7 cellular contexts compared by ENCODE assay signal in the genomic region with DNA sequence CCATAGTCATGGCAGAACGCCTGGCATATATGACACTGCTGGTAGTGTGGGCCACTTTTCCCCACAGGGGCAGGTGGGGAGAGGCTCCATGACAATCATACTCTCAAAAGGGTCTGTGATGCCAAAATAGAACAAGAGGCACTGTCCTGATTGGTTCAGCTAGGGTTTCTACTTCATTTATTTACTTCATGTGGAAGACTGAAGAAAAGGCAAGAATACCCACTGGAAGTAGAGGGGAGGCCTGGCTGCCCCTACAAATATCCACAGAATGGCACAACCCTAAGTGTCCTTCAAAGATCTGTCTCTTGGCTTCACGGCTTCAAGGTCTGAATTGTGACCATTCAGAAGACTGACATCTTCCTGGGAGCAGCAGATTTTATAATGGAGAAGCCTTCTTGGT.
"Had no signal": no experiment of that assay in that cellular context is flagged by ENCODE, and none has a peak within 500 bp of the region (broad histone marks: within the 10 kb centered on the region; RNA-seq: fewer than 3 reads in every experiment).

No MANE protein-coding gene starts in this region.

- H3K9ac ChIP-seq: KMS-11 had no signal

- FAIRE-seq: HepG2, HTR-8/SVneo had no signal

- H3K4me2 ChIP-seq: KMS-11 had no signal

- ATAC-seq: HepG2 had no signal

- H3K27ac ChIP-seq: HL-60, KMS-11 had no signal

- DNase-seq: IMR-90, KBM-7, KG1 had no signal
